Comparison of ENCODE assay signal across 8 cellular contexts in genomic region chr12:106248177-106248848, GRCh38.
DNase-seq lines count a peak whose midpoint lies in the region; ATAC-seq lines count a peak whose summit lies in the region.

No MANE protein-coding gene starts in this region.

- no peaks in the 10 kb centered on the region for H3K9me3 ChIP-seq in endocrine pancreas (ENCODE audit: control insufficient read depth, low read length)

- H3K4me3 ChIP-seq in endocrine pancreas (ENCODE audit: control insufficient read depth, insufficient read depth, low read length): peak overlapping the region; percentile 27

- no peaks in the 10 kb centered on the region for H3K4me1 ChIP-seq in endocrine pancreas (ENCODE audit: control insufficient read depth, insufficient read depth, low read length)

- no peaks in the 10 kb centered on the region for H3K27me3 Mint-ChIP-seq in stimulated activated naive CD8-positive, alpha-beta T cell treated with anti-CD3 and anti-CD28 coated beads, Interleukin-15, Interleukin-2, amounts not matched to agents 100 ng/mL and 50 ng/mL, for 24 hours

- H3K4me3 Mint-ChIP-seq in stimulated activated naive CD8-positive, alpha-beta T cell treated with anti-CD3 and anti-CD28 coated beads, Interleukin-15, Interleukin-2, amounts not matched to agents 100 ng/mL and 50 ng/mL, for 24 hours: peak overlapping the region; percentile 77

- no peaks in the 10 kb centered on the region for H3K9me3 Mint-ChIP-seq in stimulated activated naive CD8-positive, alpha-beta T cell treated with anti-CD3 and anti-CD28 coated beads, Interleukin-15, Interleukin-2, amounts not matched to agents 100 ng/mL and 50 ng/mL, for 24 hours

- no peaks in the 10 kb centered on the region for H3K36me3 ChIP-seq in endocrine pancreas (ENCODE audit: control insufficient read depth, insufficient read depth, low read length)

- H3K36me3 Mint-ChIP-seq in stimulated activated naive CD8-positive, alpha-beta T cell treated with anti-CD3 and anti-CD28 coated beads, Interleukin-15, Interleukin-2, amounts not matched to agents 100 ng/mL and 50 ng/mL, for 24 hours (ENCODE audit: low read depth): no peaks in the 10 kb centered on the region

- no peaks in the 10 kb centered on the region for H3K27me3 ChIP-seq in endocrine pancreas (ENCODE audit: control insufficient read depth, insufficient read depth, low read length)

- ATAC-seq in GM19035 (IDR thresholded peaks at IDR 0.05; ENCODE audit: unreplicated experiment) (peak; percentile 18), HG03432 (IDR thresholded peaks at IDR 0.05; ENCODE audit: unreplicated experiment) (peak; percentile 24)

- H3K27ac Mint-ChIP-seq in stimulated activated naive CD8-positive, alpha-beta T cell treated with anti-CD3 and anti-CD28 coated beads, Interleukin-15, Interleukin-2, amounts not matched to agents 100 ng/mL and 50 ng/mL, for 24 hours: peak overlapping the region; percentile 76

- DNase-seq in C1 segment of cervical spinal cord (lab: John Stamatoyannopoulos, UW): peak in 13 of 14 donors; percentile 16 to 71 (median 42)
- peak; percentile 33 for DNase-seq in activated CD4-positive, alpha-beta T cell treated with anti-CD3 and anti-CD28 coated beads for 48 hours
- DNase-seq in medulla oblongata (ENCODE audit: extremely low spot score): peak; percentile 52
- DNase-seq in D341Med (ENCODE audit: low spot score): no peak

- H3K9ac ChIP-seq in endocrine pancreas (ENCODE audit: control insufficient read depth, insufficient read depth, low read length): peak overlapping the region; percentile 58

- H3K4me1 Mint-ChIP-seq in stimulated activated naive CD8-positive, alpha-beta T cell treated with anti-CD3 and anti-CD28 coated beads, Interleukin-15, Interleukin-2, amounts not matched to agents 100 ng/mL and 50 ng/mL, for 24 hours (ENCODE audit: low read depth): peaks cover 28% of the 10 kb centered on the region
